ENCODE assay signal across 13 cellular contexts in genomic region chr2:153476491-153477095, GRCh38. TPM values are rescaled to one million over a fixed set of nuclear protein-coding genes. Genes with fewer than 3 reads are reported as not detected.
DNase-seq lines count a peak whose midpoint lies in the region; ATAC-seq and TF ChIP-seq lines count a peak whose summit lies in the region.
"Had no signal": no experiment of that assay in that cellular context is flagged by ENCODE, and none has a peak within 500 bp of the region (broad histone marks: within the 10 kb centered on the region; RNA-seq: fewer than 3 reads in every experiment).

No MANE protein-coding gene starts in this region.

- no peak overlapping the region for H4K8ac ChIP-seq in neuronal stem cell (ENCODE audit: low read depth, low read length)

- H3K27ac ChIP-seq in dorsolateral prefrontal cortex (peak overlapping the region in 8 of 59 donors; percentile 5 to 61 (median 41)), neuronal stem cell (replicated peaks; ENCODE audit: low read length) (no peak overlapping the region)
- no peak overlapping the region for H3K27ac ChIP-seq in effector memory CD4-positive, alpha-beta T cell (ENCODE audit: insufficient read depth, low read length, poor library complexity, severe bottlenecking)
- H3K27ac ChIP-seq: HL-60, RWPE1 had no signal

- no peak for DNase-seq in stimulated activated naive CD8-positive, alpha-beta T cell treated with anti-CD3 and anti-CD28 coated beads, Interleukin-15, amount 100 ng/mL, for 72 hours
- DNase-seq in stimulated activated naive CD8-positive, alpha-beta T cell treated with anti-CD3 and anti-CD28 coated beads, Interleukin-15, Interleukin-2, amounts not matched to agents 100 U/mL and 50 U/mL, for 24 hours = no peak
- DNase-seq in dorsolateral prefrontal cortex (peak in 1 of 10 donors; percentile 9), neuronal stem cell (ENCODE audit: low spot score) (no peak), SHP77 treated with DMSO at 0.1 percent for 48 hours (lab: John Stamatoyannopoulos, UW) (no peak)
- no peak for DNase-seq in effector memory CD4-positive, alpha-beta T cell
- DNase-seq: activated gamma-delta T cell; stimulated activated CD4-positive, alpha-beta T cell treated with anti-CD3 and anti-CD28 coated beads, Interleukin-2, amount 100 ng/mL, for 48 hours had no signal

- H3K9me3 ChIP-seq in neuronal stem cell (replicated peaks in 1 of 2; ENCODE audit: control insufficient read depth in 2 of 2, insufficient read depth in 1 of 2, low read depth in 1 of 2, low read length in 2 of 2) = no peaks in the 10 kb centered on the region
- H3K9me3 ChIP-seq in effector memory CD4-positive, alpha-beta T cell (ENCODE audit: control insufficient read depth, low read length) = no peaks in the 10 kb centered on the region

- H2BK120ac ChIP-seq in neuronal stem cell (ENCODE audit: low read depth, low read length) = no peak overlapping the region

- H3K4me2 ChIP-seq in neuronal stem cell (ENCODE audit: insufficient read depth, low read length, poor library complexity, severe bottlenecking) = peak overlapping the region; percentile 76

- no CpG with 5 or more reads among the region's 24 CpGs for WGBS in neuronal stem cell (ENCODE audit: extremely low coverage in 2 of 2, insufficient read length in 2 of 2, insufficient replicate concordance in 1 of 2), 2 donors

- H2AK5ac ChIP-seq in neuronal stem cell (ENCODE audit: low read depth, low read length) = no peak overlapping the region

- no peak overlapping the region for H3K14ac ChIP-seq in neuronal stem cell (ENCODE audit: low read length)

- H3K18ac ChIP-seq in neuronal stem cell (ENCODE audit: low read length) = no peak overlapping the region

- intact Hi-C loops in dorsolateral prefrontal cortex (cut with DNase I) = loop anchor here (10.0 kb wide), 5 partner anchors 312 to 1442 kb away; partner anchors contain the start of gene STAM2 (in 1 of the 2)

- H3K4ac ChIP-seq in neuronal stem cell (ENCODE audit: low read length) = no peak overlapping the region

- H4K91ac ChIP-seq in neuronal stem cell (ENCODE audit: low read depth, low read length, poor library complexity) = no peak overlapping the region

- no peaks in the 10 kb centered on the region for H3K9me3 Mint-ChIP-seq in stimulated activated naive CD8-positive, alpha-beta T cell treated with anti-CD3 and anti-CD28 coated beads, Interleukin-15, amount 100 ng/mL, for 72 hours
- H3K9me3 Mint-ChIP-seq: dendritic cell treated with granulocyte-macrophage colony-stimulating factor and Interleukin-4, amounts not matched to agents 40 ng/mL and 50 ng/mL, for 4 days had no signal

- peak overlapping the region; percentile 88 for H2AFZ ChIP-seq in neuronal stem cell (ENCODE audit: low read length)

- H3K9ac ChIP-seq in neuronal stem cell (ENCODE audit: low read depth, low read length, poor library complexity) = no peak overlapping the region

- H3K79me1 ChIP-seq in neuronal stem cell (ENCODE audit: low read depth, low read length) = no peaks in the 10 kb centered on the region

- no peak overlapping the region for H2BK5ac ChIP-seq in neuronal stem cell (ENCODE audit: low read length)

- H3K27me3 ChIP-seq in dorsolateral prefrontal cortex (peaks cover 0 to 58% (median 33%) of the 10 kb centered on the region in 45 donors), neuronal stem cell (ENCODE audit: control insufficient read depth in 3 of 3, insufficient read depth in 3 of 3, low read depth in 1 of 3, low read length in 3 of 3) (peaks cover 0 to 42% (median 14%) of the 10 kb centered on the region in 3 experiments)
- H3K27me3 ChIP-seq in effector memory CD4-positive, alpha-beta T cell (replicated peaks; ENCODE audit: control insufficient read depth, insufficient read depth, low read length, poor library complexity, severe bottlenecking) = peaks cover 15% of the 10 kb centered on the region

- no peak for TF ChIP-seq CTCF in dorsolateral prefrontal cortex (IDR thresholded peaks at IDR 0.05 in 54 of 56, conservative IDR thresholded peaks at IDR 0.05 in 2 of 56; ENCODE audit: low read depth in 1 of 56, partially characterized antibody in 56 of 56)

- H3K27me3 Mint-ChIP-seq in stimulated activated naive CD8-positive, alpha-beta T cell treated with anti-CD3 and anti-CD28 coated beads, Interleukin-15, amount 100 ng/mL, for 72 hours = peaks cover 81% of the 10 kb centered on the region

- H3K23ac ChIP-seq in neuronal stem cell (ENCODE audit: low read depth, low read length, poor library complexity) = no peak overlapping the region

- peak overlapping the region; percentile 33 to 67 for H3K27ac Mint-ChIP-seq in stimulated activated naive CD8-positive, alpha-beta T cell treated with anti-CD3 and anti-CD28 coated beads, Interleukin-15, amount 100 ng/mL, for 72 hours
- H3K27ac Mint-ChIP-seq: dendritic cell treated with granulocyte-macrophage colony-stimulating factor and Interleukin-4, amounts not matched to agents 40 ng/mL and 50 ng/mL, for 4 days had no signal

- H3K4me3 Mint-ChIP-seq in stimulated activated naive CD8-positive, alpha-beta T cell treated with anti-CD3 and anti-CD28 coated beads, Interleukin-15, amount 100 ng/mL, for 72 hours = peak overlapping the region; percentile 52 to 84
- H3K4me3 Mint-ChIP-seq: dendritic cell treated with granulocyte-macrophage colony-stimulating factor and Interleukin-4, amounts not matched to agents 40 ng/mL and 50 ng/mL, for 4 days had no signal

- ATAC-seq in stimulated activated naive CD8-positive, alpha-beta T cell treated with anti-CD3 and anti-CD28 coated beads, Interleukin-15, amount 100 ng/mL, for 72 hours = no peak
- no peak for ATAC-seq in stimulated activated naive CD8-positive, alpha-beta T cell treated with anti-CD3 and anti-CD28 coated beads, Interleukin-15, Interleukin-2, amounts not matched to agents 100 U/mL and 50 U/mL, for 24 hours
- ATAC-seq in HG02981 (IDR thresholded peaks at IDR 0.05; ENCODE audit: unreplicated experiment) = no peak
- no peak for ATAC-seq in HG03039 (IDR thresholded peaks at IDR 0.05; ENCODE audit: unreplicated experiment)

- no peak overlapping the region for H2BK15ac ChIP-seq in neuronal stem cell (ENCODE audit: low read length)

- peaks cover 29% of the 10 kb centered on the region for H3K4me1 Mint-ChIP-seq in stimulated activated naive CD8-positive, alpha-beta T cell treated with anti-CD3 and anti-CD28 coated beads, Interleukin-15, amount 100 ng/mL, for 72 hours

- H3K4me1 ChIP-seq in neuronal stem cell (ENCODE audit: control insufficient read depth in 2 of 2, insufficient read depth in 1 of 2, low read depth in 1 of 2, low read length in 2 of 2) = peaks cover 11 to 12% of the 10 kb centered on the region in 2 donors
- H3K4me1 ChIP-seq in effector memory CD4-positive, alpha-beta T cell (ENCODE audit: control insufficient read depth, insufficient read depth, low read length, poor library complexity, severe bottlenecking) = peaks cover 20% of the 10 kb centered on the region

- H3K36me3 ChIP-seq in neuronal stem cell (replicated peaks in 1 of 2; ENCODE audit: control insufficient read depth in 2 of 2, insufficient read depth in 2 of 2, low read length in 2 of 2) = no peaks in the 10 kb centered on the region
- no peaks in the 10 kb centered on the region for H3K36me3 ChIP-seq in effector memory CD4-positive, alpha-beta T cell (ENCODE audit: control insufficient read depth, insufficient read depth, low read length)

- H2BK12ac ChIP-seq in neuronal stem cell (ENCODE audit: low read length) = no peak overlapping the region

- H3K4me3 ChIP-seq in dorsolateral prefrontal cortex (peak overlapping the region; percentile 5 to 75 (median 59)), neuronal stem cell (ENCODE audit: low read length in 2 of 2) (peak overlapping the region; percentile 46 to 47)
- no peak overlapping the region for H3K4me3 ChIP-seq in effector memory CD4-positive, alpha-beta T cell (ENCODE audit: insufficient read depth, low read depth, low read length, poor library complexity, severe bottlenecking)

RNA-seq across cellular contexts. Expression of gene RPRM, which starts 2.0 kb away (rescaled TPM):
- 10 to 100 TPM in 65 of 120 experiments, 1 to 10 TPM in 55; 1.8 to 28.0 (median 10.7) TPM for total RNA-seq in dorsolateral prefrontal cortex
- 1.2 TPM for polyA plus RNA-seq in neuronal stem cell (2013, experiment 1 of 2)
- polyA plus RNA-seq in neuronal stem cell (2013, experiment 2 of 2) = 1.2 TPM
